Comparison of ENCODE assay signal across 24 cellular contexts in genomic region chr5:60195083-60195482, GRCh38.
"Had no signal": no experiment of that assay in that cellular context is flagged by ENCODE, and none has a peak within 500 bp of the region (broad histone marks: within the 10 kb centered on the region; RNA-seq: fewer than 3 reads in every experiment).

No MANE protein-coding gene starts in this region.

- H3K4me3 ChIP-seq: heart right ventricle, hepatocyte, left lung, lower lobe of right lung, ovary, right atrium auricular region, right lobe of liver, smooth muscle cell, tibial nerve, uterus had no signal

- H3K9me3 ChIP-seq: left lung, lower lobe of right lung, neutrophil, ovary, right atrium auricular region, right lobe of liver, tibial nerve, uterus had no signal

- H3K27ac ChIP-seq: heart right ventricle, hepatocyte, left lung, lower lobe of right lung, neutrophil, ovary, right atrium auricular region, right lobe of liver, tibial nerve, uterus had no signal

- H3K27me3 ChIP-seq: heart right ventricle, hepatocyte, left lung, neutrophil, ovary, right atrium auricular region, right lobe of liver, tibial nerve, uterus had no signal

- H3K79me2 ChIP-seq: hepatocyte had no signal

- H3K36me3 ChIP-seq: heart right ventricle, left lung, lower lobe of right lung, neutrophil, ovary, right atrium auricular region, right lobe of liver, tibial nerve, uterus had no signal

- ATAC-seq: heart right ventricle; left lung; lower lobe of right lung; naive thymus-derived CD8-positive, alpha-beta T cell; right lobe of liver; stimulated activated memory B cell treated with anti-CD40 and anti-IgM and Interleukin-4, amounts not matched to agents 10 μg/mL and 1 μg/mL and 100 μg/mL, for 72 hours; stimulated activated naive CD8-positive, alpha-beta T cell treated with anti-CD3 and anti-CD28 coated beads, Interleukin-15, amount 100 ng/mL, for 72 hours had no signal

- H2AFZ ChIP-seq: hepatocyte had no signal

- H3K4me2 ChIP-seq: hepatocyte, smooth muscle cell had no signal

- DNase-seq: heart right ventricle; islet precursor cell; left lung; lower lobe of right lung; mammary epithelial cell; mesenchymal stem cell; naive thymus-derived CD8-positive, alpha-beta T cell; occipital lobe; ovary; right lobe of liver; stimulated activated CD4-positive, alpha-beta T cell treated with anti-CD3 and anti-CD28 coated beads, Interleukin-1b, Interleukin-23, amount 100 ng/mL, for 48 hours; stimulated activated CD4-positive, alpha-beta T cell treated with anti-CD3 and anti-CD28 coated beads, Interleukin-2, amount 100 ng/mL, for 48 hours; stimulated activated CD4-positive, alpha-beta T cell treated with anti-CD3 and anti-CD28 coated beads, Interleukin-4, amount 100 ng/mL, for 4 hours; stimulated activated CD8-positive, alpha-beta memory T cell treated with anti-CD3 and anti-CD28 coated beads, Interleukin-4, amount 100 ng/mL, for 48 hours; stimulated activated naive CD4-positive, alpha-beta T cell treated with Interleukin-2 at 50 U/mL for 16 hours; stimulated activated naive CD8-positive, alpha-beta T cell treated with anti-CD3 and anti-CD28 coated beads, Interleukin-15, amount 100 ng/mL, for 72 hours; substantia nigra; uterus had no signal
